1 cellular context compared by ENCODE assay signal in the genomic region with DNA sequence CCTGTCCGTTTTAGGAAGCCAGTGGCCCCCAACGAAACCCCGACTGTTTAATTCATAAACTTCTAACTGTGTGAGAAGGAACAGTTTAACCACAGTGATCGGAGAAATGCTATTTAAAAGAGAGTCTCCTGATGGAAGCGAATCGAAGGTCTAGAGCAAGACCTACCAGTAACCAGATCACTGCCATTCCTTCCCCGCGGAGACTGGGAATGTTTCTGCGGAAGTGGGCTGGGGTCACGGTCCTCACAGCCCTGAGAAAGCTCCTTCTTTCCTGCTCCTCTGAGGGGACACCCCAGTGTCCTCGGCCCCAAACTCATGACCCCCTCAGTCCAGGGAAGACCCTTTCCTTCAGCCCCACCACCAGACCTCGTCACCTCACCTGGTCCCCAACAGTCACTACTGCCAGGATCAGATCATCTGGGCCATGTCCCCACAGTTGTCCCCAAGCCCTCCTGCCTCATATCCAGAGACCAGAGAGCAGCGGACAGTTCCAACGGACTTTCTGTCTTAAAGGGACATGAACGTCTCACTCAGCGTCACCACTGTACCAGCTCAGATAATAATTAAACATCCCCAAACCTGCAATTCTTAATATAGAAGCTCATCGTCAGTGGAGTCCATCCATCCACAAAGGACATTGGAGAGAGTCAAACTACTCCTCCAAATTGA.
TF ChIP-seq lines count a peak whose summit lies in the region.

A gene with protein sequence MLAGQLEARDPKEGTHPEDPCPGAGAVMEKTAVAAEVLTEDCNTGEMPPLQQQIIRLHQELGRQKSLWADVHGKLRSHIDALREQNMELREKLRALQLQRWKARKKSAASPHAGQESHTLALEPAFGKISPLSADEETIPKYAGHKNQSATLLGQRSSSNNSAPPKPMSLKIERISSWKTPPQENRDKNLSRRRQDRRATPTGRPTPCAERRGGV (minus strand): TSS at position 482 of the 669 bp plus-strand sequence. CDS start 1,219 bp downstream, outside the sequence.

TF ChIP-seq in K562, 482 proteins besides CTCF, POLR2A, EP300 and RAD21:
- TF ChIP-seq GABPA (tag; conservative IDR thresholded peaks at IDR 0.05; ENCODE audit: low read depth) (no peak), SREBF2 (CRISPR knock-in tag; IDR thresholded peaks at IDR 0.05) (no peak), YBX1 (IDR thresholded peaks at IDR 0.05) (no peak), SMARCE1 (IDR thresholded peaks at IDR 0.05) (no peak), ZNF274 (IDR thresholded peaks at IDR 0.05; ENCODE audit: borderline replicate concordance, low read depth, low read length) (no peak), ELF1 (tag; IDR thresholded peaks at IDR 0.05) (peak; percentile 26; the same call in 1 of the 2 replicates), SIRT6 (IDR thresholded peaks at IDR 0.05; ENCODE audit: low read depth, low read length) (no peak), SPI1 (IDR thresholded peaks at IDR 0.05; ENCODE audit: borderline replicate concordance, low read depth, low read length) (peak; percentile 19; the same call in 1 of the 2 replicates), FOXJ3 (CRISPR knock-in tag; IDR thresholded peaks at IDR 0.05) (no peak)
- TF ChIP-seq, protein P1, sequence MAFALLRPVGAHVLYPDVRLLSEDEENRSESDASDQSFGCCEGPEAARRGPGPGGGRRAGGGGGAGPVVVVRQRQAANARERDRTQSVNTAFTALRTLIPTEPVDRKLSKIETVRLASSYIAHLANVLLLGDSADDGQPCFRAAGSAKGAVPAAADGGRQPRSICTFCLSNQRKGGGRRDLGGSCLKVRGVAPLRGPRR (CRISPR knock-in tag; IDR thresholded peaks at IDR 0.05) = no peak
- TF ChIP-seq, protein P2, sequence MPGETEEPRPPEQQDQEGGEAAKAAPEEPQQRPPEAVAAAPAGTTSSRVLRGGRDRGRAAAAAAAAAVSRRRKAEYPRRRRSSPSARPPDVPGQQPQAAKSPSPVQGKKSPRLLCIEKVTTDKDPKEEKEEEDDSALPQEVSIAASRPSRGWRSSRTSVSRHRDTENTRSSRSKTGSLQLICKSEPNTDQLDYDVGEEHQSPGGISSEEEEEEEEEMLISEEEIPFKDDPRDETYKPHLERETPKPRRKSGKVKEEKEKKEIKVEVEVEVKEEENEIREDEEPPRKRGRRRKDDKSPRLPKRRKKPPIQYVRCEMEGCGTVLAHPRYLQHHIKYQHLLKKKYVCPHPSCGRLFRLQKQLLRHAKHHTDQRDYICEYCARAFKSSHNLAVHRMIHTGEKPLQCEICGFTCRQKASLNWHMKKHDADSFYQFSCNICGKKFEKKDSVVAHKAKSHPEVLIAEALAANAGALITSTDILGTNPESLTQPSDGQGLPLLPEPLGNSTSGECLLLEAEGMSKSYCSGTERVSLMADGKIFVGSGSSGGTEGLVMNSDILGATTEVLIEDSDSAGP (CRISPR knock-in tag; IDR thresholded peaks at IDR 0.05) = peak; percentile 64
